In the genomic region with DNA sequence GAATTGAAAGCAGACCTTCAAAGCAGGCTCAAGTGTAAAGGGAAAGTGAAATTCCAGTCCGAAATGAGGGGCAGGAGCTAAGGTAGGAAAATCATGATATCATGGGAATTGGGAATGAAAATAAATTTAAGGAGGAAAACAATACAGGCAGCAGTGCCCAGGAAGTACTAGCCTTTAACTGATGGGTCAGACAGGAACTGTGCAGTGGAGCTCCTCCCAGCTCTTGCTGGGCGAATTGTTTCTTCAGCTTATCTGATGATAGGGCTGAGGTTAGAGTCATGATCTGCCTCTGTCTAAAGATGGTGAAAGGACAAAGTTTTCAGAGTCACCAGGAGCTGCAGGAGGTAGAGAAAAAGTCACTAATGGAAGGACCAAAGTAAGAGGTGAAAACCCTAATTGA, we compare ENCODE assay signal across 25 cellular contexts.
DNase-seq lines count a peak whose midpoint lies in the region; TF ChIP-seq lines count a peak whose summit lies in the region.
"Had no signal": no experiment of that assay in that cellular context is flagged by ENCODE, and none has a peak within 500 bp of the region (broad histone marks: within the 10 kb centered on the region; RNA-seq: fewer than 3 reads in every experiment).

No MANE protein-coding gene starts in this region.

- H2AFZ ChIP-seq in Loucy (ENCODE audit: low read length): peak overlapping the region; percentile 88
- H2AFZ ChIP-seq in osteoblast (ENCODE audit: low read length): peak overlapping the region; percentile 57

- no peak overlapping the region for H3K27ac ChIP-seq in osteoblast (ENCODE audit: low read depth, low read length)
- H3K27ac ChIP-seq: body of pancreas, C4-2B, SK-N-MC, transverse colon, VCaP had no signal

- H4K20me1 ChIP-seq in Loucy (ENCODE audit: insufficient read depth, low read length, poor library complexity, severe bottlenecking) (no peaks in the 10 kb centered on the region), osteoblast (ENCODE audit: insufficient read depth, low read length) (no peaks in the 10 kb centered on the region)

- H3K4me3 ChIP-seq in Loucy (ENCODE audit: low read length, poor library complexity, severe bottlenecking): peak overlapping the region; percentile 11
- H3K4me3 ChIP-seq in osteoblast (ENCODE audit: insufficient read depth, low read length): no peak overlapping the region
- H3K4me3 ChIP-seq: body of pancreas, SK-N-MC, transverse colon had no signal

- no peaks in the 10 kb centered on the region for H3K27me3 ChIP-seq in Loucy (ENCODE audit: insufficient read depth, low read length, poor library complexity, severe bottlenecking)
- no peaks in the 10 kb centered on the region for H3K27me3 ChIP-seq in osteoblast (ENCODE audit: insufficient read depth, low read length)
- H3K27me3 ChIP-seq: body of pancreas, transverse colon had no signal

- intact Hi-C loops in posterior vena cava (cut with DNase I): no loop called here

- no peaks in the 10 kb centered on the region for H3K9me3 ChIP-seq in Loucy (ENCODE audit: insufficient read depth, low read depth, low read length)
- H3K9me3 ChIP-seq in osteoblast (ENCODE audit: low read depth, low read length): no peaks in the 10 kb centered on the region
- H3K9me3 ChIP-seq: body of pancreas, transverse colon had no signal

- H3K36me3 ChIP-seq in Loucy (ENCODE audit: insufficient read depth, low read length): no peaks in the 10 kb centered on the region
- H3K36me3 ChIP-seq in osteoblast (ENCODE audit: insufficient read depth, low read length): no peaks in the 10 kb centered on the region
- H3K36me3 ChIP-seq: transverse colon had no signal

- no peak overlapping the region for H3K9ac ChIP-seq in Loucy (ENCODE audit: low read depth, low read length, poor library complexity, severe bottlenecking)

- no peaks in the 10 kb centered on the region for H3K9me2 ChIP-seq in Loucy (replicated peaks; ENCODE audit: low read depth, low read length)

- H3K4me2 ChIP-seq in Loucy (ENCODE audit: low read depth, low read length, poor library complexity, severe bottlenecking): peak overlapping the region; percentile 18
- no peak overlapping the region for H3K4me2 ChIP-seq in osteoblast (ENCODE audit: insufficient read depth, low read length)

- peaks cover 27% of the 10 kb centered on the region for H3K4me1 ChIP-seq in Loucy (ENCODE audit: insufficient read depth, low read length, poor library complexity, severe bottlenecking)
- H3K4me1 ChIP-seq in osteoblast (ENCODE audit: insufficient read depth, low read length): no peaks in the 10 kb centered on the region
- H3K4me1 ChIP-seq: body of pancreas, transverse colon had no signal

- TF ChIP-seq CTCF in Loucy (conservative IDR thresholded peaks at IDR 0.05; ENCODE audit: low read length) (no peak), osteoblast (IDR thresholded peaks at IDR 0.05; ENCODE audit: extremely low read depth, low read depth, low read length) (no peak)

- no peaks in the 10 kb centered on the region for H3K79me2 ChIP-seq in Loucy (ENCODE audit: insufficient read depth, low read length)
- no peaks in the 10 kb centered on the region for H3K79me2 ChIP-seq in osteoblast (ENCODE audit: insufficient read depth, low read length)

- H3F3A ChIP-seq in Loucy (ENCODE audit: low read depth): no peaks in the 10 kb centered on the region

- peak; percentile 10 for DNase-seq in GM03348 (ENCODE audit: low spot score)
- DNase-seq in UCSD-AML1 (lab: John Stamatoyannopoulos, UW; ENCODE audit: unreplicated experiment): peak; percentile 3
- DNase-seq in osteoblast (ENCODE audit: insufficient read length, low spot score, missing footprints): no peak
- no peak for DNase-seq in posterior vena cava (ENCODE audit: low spot score)
- DNase-seq in stimulated activated CD4-positive, alpha-beta T cell treated with anti-CD3 and anti-CD28 coated beads, Interleukin-15, amount 100 ng/mL, for 24 hours: no peak
- DNase-seq in NCI-H345 (lab: John Stamatoyannopoulos, UW): no peak
- DNase-seq: activated CD4-positive, alpha-beta T cell treated with anti-CD3 and anti-CD28 coated beads, Interleukin-2, amount 10 ng/mL, durations not matched to agents 24 days and 14 days; activated gamma-delta T cell treated with Interleukin-2 at 50 U/mL for 16 hours; activated naive CD8-positive, alpha-beta T cell treated with anti-CD3 and anti-CD28 coated beads, Interleukin-2, amount 50 U/mL, for 24 hours; activated T-cell treated with anti-CD3 and anti-CD28 coated beads, Interleukin-2, amount 50 U/mL, for 24 hours; body of pancreas; Calu3; DND-41; midbrain; naive thymus-derived CD4-positive, alpha-beta T cell; NCI-H1417 treated with DMSO at 0.1 percent for 48 hours; NCI-H2081 treated with DMSO at 0.1 percent for 48 hours; NCI-H446 treated with DMSO at 0.1 percent for 48 hours; small intestine; T-helper 17 cell; transverse colon had no signal

Comparison
In these comparisons a context has a peak if more than half of its experiments do, and no peak if none do; other contexts are left out.
1. DNase-seq: peak in GM03348 (single experiment) and UCSD-AML1 (single experiment); none in osteoblast (single experiment), posterior vena cava (single experiment), stimulated activated CD4-positive, alpha-beta T cell treated with anti-CD3 and anti-CD28 coated beads, Interleukin-15, amount 100 ng/mL, for 24 hours (single experiment) and NCI-H345 (single experiment).